Comparison of ENCODE assay signal across 1 cellular context in the genomic region with DNA sequence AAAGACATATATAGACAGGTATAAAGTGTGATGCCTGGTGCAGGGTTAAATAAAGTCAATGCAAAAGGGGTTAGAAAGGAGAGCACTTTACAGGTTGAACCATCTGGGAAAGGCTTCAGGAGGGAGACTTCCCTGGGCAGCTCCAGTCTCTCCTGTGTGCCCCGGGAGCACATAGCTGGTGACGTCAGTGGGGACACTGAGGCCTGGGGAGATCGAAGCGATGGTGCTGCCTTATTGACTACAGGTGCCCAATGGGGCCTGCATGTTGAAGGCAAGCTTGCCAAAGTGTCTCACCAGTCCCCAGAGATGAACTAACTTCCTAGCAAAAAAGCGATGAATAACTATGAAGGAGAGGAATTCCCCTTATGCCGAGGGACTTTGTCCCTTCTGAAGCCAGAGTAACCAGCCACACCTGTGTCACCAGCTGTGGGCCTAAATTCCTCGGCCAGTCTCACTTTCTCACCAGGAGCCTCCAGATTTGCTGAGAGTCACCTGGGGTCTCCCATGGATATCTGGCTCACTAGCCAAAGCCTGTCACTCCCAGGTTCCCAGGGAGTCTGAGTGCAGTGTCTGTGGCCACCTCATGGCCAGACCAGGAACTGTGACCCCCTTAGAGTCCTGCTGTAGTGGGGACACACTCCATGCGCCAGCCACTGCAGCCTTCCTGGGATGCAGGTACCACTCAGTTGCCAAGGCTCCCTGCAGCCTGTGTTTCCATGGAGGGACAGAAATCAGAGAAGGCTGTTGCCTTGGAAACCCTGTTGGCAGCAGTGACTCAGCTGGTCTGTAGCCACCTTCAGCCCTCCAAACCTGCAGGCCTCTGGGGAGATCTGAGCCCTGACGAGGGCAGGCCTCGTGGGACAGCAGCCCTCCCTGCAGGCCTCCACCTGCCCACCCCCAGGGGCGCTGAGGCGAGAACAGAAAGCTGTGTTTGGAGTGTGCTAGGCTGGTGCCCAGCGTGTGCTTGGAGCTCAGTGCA.
TF ChIP-seq lines count a peak whose summit lies in the region.

No MANE protein-coding gene starts in this region.

TF ChIP-seq in HEK293, 187 proteins besides CTCF, POLR2A, EP300 and RAD21 (continued from another document):
- TF ChIP-seq ZSCAN18 (tag by site-specific recombination; IDR thresholded peaks at IDR 0.05) = no peak
- TF ChIP-seq ZNF501 (tag by site-specific recombination; IDR thresholded peaks at IDR 0.05) = no peak
- TF ChIP-seq ZNF214 (tag by site-specific recombination; IDR thresholded peaks at IDR 0.05; ENCODE audit: borderline replicate concordance) = no peak
- no peak for TF ChIP-seq ZNF133 (tag by site-specific recombination; IDR thresholded peaks at IDR 0.05)
- TF ChIP-seq ZNF292 (tag by site-specific recombination; IDR thresholded peaks at IDR 0.05; ENCODE audit: borderline replicate concordance, low read depth) = no peak
- TF ChIP-seq, protein P1, sequence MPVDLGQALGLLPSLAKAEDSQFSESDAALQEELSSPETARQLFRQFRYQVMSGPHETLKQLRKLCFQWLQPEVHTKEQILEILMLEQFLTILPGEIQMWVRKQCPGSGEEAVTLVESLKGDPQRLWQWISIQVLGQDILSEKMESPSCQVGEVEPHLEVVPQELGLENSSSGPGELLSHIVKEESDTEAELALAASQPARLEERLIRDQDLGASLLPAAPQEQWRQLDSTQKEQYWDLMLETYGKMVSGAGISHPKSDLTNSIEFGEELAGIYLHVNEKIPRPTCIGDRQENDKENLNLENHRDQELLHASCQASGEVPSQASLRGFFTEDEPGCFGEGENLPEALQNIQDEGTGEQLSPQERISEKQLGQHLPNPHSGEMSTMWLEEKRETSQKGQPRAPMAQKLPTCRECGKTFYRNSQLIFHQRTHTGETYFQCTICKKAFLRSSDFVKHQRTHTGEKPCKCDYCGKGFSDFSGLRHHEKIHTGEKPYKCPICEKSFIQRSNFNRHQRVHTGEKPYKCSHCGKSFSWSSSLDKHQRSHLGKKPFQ (tag by site-specific recombination; IDR thresholded peaks at IDR 0.05) = no peak
- no peak for TF ChIP-seq ZNF837 (tag by site-specific recombination; IDR thresholded peaks at IDR 0.05)
- TF ChIP-seq, protein P2, sequence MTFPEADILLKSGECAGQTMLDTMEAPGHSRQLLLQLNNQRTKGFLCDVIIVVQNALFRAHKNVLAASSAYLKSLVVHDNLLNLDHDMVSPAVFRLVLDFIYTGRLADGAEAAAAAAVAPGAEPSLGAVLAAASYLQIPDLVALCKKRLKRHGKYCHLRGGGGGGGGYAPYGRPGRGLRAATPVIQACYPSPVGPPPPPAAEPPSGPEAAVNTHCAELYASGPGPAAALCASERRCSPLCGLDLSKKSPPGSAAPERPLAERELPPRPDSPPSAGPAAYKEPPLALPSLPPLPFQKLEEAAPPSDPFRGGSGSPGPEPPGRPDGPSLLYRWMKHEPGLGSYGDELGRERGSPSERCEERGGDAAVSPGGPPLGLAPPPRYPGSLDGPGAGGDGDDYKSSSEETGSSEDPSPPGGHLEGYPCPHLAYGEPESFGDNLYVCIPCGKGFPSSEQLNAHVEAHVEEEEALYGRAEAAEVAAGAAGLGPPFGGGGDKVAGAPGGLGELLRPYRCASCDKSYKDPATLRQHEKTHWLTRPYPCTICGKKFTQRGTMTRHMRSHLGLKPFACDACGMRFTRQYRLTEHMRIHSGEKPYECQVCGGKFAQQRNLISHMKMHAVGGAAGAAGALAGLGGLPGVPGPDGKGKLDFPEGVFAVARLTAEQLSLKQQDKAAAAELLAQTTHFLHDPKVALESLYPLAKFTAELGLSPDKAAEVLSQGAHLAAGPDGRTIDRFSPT (tag by site-specific recombination; IDR thresholded peaks at IDR 0.05) = no peak
- no peak for TF ChIP-seq ZBTB49 (tag by site-specific recombination; IDR thresholded peaks at IDR 0.05; ENCODE audit: low read depth)
- no peak for TF ChIP-seq OSR2 (tag by site-specific recombination; IDR thresholded peaks at IDR 0.05)
- peak; percentile 89 for TF ChIP-seq ZIC2 (tag by site-specific recombination; IDR thresholded peaks at IDR 0.05)
- TF ChIP-seq, protein P3, sequence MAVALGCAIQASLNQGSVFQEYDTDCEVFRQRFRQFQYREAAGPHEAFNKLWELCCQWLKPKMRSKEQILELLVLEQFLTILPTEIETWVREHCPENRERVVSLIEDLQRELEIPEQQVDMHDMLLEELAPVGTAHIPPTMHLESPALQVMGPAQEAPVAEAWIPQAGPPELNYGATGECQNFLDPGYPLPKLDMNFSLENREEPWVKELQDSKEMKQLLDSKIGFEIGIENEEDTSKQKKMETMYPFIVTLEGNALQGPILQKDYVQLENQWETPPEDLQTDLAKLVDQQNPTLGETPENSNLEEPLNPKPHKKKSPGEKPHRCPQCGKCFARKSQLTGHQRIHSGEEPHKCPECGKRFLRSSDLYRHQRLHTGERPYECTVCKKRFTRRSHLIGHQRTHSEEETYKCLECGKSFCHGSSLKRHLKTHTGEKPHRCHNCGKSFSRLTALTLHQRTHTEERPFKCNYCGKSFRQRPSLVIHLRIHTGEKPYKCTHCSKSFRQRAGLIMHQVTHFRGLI (tag by site-specific recombination; IDR thresholded peaks at IDR 0.05) = no peak
